1 cellular context compared by ENCODE assay signal in genomic region chr10:47723362-47723761, GRCh38. TPM values are rescaled to one million over a fixed set of nuclear protein-coding genes. Genes with fewer than 3 reads are reported as not detected.
"Had no signal": no experiment of that assay in that cellular context is flagged by ENCODE, and none has a peak within 500 bp of the region (broad histone marks: within the 10 kb centered on the region; RNA-seq: fewer than 3 reads in every experiment).

No MANE protein-coding gene starts in this region.

RNA-seq across cellular contexts. Expression of gene SYT15B, which starts 40.0 kb away (rescaled TPM):
- total RNA-seq: activated CD4-positive, alpha-beta T cell treated with anti-CD3 and anti-CD28 coated beads, Interleukin-2, amount 10 ng/mL, durations not matched to agents 24 days and 14 days had no signal
